1 cellular context compared by ENCODE assay signal in the genomic region with DNA sequence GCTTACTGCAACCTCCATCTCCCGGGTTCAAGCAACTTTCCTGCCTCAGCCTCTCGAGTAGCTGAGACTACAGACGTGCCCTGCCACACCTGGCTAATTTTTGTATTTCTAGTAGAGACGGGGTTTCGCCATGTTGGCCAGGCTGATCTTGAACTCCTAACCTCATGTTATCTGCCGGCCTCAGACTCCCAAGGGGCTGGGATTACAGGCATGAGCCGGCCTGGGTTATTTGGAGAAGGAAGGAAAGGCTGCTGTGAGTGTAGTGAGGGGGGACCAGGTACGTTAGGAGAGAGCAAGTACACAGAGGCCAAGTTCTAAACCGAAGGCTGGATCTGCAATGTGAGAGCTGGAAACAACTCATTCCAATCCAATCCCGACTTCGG.
TF ChIP-seq lines count a peak whose summit lies in the region.

No MANE protein-coding gene starts in this region.

TF ChIP-seq in H1, 55 proteins besides CTCF, POLR2A, EP300 and RAD21:
- TF ChIP-seq RBBP5 (IDR thresholded peaks at IDR 0.05; ENCODE audit: borderline replicate concordance, low read depth, low read length) (no peak), RNF2 (IDR thresholded peaks at IDR 0.05; ENCODE audit: borderline replicate concordance, low read depth, low read length, missing control alignments, poor library complexity, severe bottlenecking) (no peak), SAP30 (IDR thresholded peaks at IDR 0.05; ENCODE audit: insufficient read depth, insufficient replicate concordance, low read length) (no peak)
